Comparison of ENCODE assay signal across 8 cellular contexts in genomic region chr1:226643167-226643566, GRCh38.
DNase-seq lines count a peak whose midpoint lies in the region; ATAC-seq, FAIRE-seq and TF ChIP-seq lines count a peak whose summit lies in the region.

No MANE protein-coding gene starts in this region.

- H3K27ac ChIP-seq in kidney (ENCODE audit: low read depth in 2 of 2, low read length in 2 of 2) (no peak overlapping the region), gastrocnemius medialis (no peak overlapping the region)

- no peaks in the 10 kb centered on the region for H3K27me3 ChIP-seq in gastrocnemius medialis

- in situ Hi-C loops in gastrocnemius medialis (cut with MboI; ENCODE audit: low sequenced_read_pairs in 4 of 4) = loop anchor here in 1 of 4 donors (25.0 kb wide), 1 partner anchor 794 kb away; no protein-coding TSS in a partner anchor

- H3K36me3 ChIP-seq in kidney (ENCODE audit: control insufficient read depth in 1 of 2, insufficient read depth in 2 of 2, low read length in 2 of 2) (peaks cover 15 to 24% of the 10 kb centered on the region in 2 donors), gastrocnemius medialis (peaks cover 0 to 16% of the 10 kb centered on the region in 2 donors)

- no peak for TF ChIP-seq POLR2A in gastrocnemius medialis (IDR thresholded peaks at IDR 0.05)

- no peak for FAIRE-seq in kidney (lab: Jason Lieb, UNC)

- no peak overlapping the region for H3K4me3 ChIP-seq in kidney (ENCODE audit: low read length in 2 of 2)
- no peak overlapping the region for H3K4me3 ChIP-seq in gastrocnemius medialis

- H3K4me1 ChIP-seq in kidney (ENCODE audit: control insufficient read depth in 1 of 2, insufficient read depth in 1 of 2, low read depth in 1 of 2, low read length in 2 of 2) (no peaks in the 10 kb centered on the region), gastrocnemius medialis (peaks cover 26 to 29% of the 10 kb centered on the region in 2 donors)

- intact Hi-C loops in kidney (cut with DNase I) = no loop called here
- intact Hi-C loops in gastrocnemius medialis (cut with DNase I; ENCODE audit: low total_unique reads) = no loop called here

- DNase-seq in NOMO-1 treated with dmso at 0.1 percent for 144 hours (lab: John Stamatoyannopoulos, UW; ENCODE audit: unreplicated experiment) (peak; percentile 88), activated T-helper 1 cell treated with Interleukin-2 at 50 U/mL for 16 hours (ENCODE audit: low read depth) (peak; percentile 40), kidney (peak; percentile 63), gastrocnemius medialis (no peak)
- DNase-seq in stimulated activated CD8-positive, alpha-beta memory T cell treated with anti-CD3 and anti-CD28 coated beads, Interleukin-12 subunit alpha, Interleukin-12 subunit beta, amount 100 ng/mL, for 4 hours (ENCODE audit: low read depth) = peak; percentile 60

- H3K9me3 ChIP-seq in kidney (ENCODE audit: control insufficient read depth in 1 of 2, low read length in 2 of 2) = no peaks in the 10 kb centered on the region
- no peaks in the 10 kb centered on the region for H3K9me3 ChIP-seq in gastrocnemius medialis

- peak; percentile 67 for ATAC-seq in GM18498 (IDR thresholded peaks at IDR 0.05; ENCODE audit: unreplicated experiment)
- peak; percentile 65 for ATAC-seq in HG02623 (IDR thresholded peaks at IDR 0.05; ENCODE audit: unreplicated experiment)
- no peak for ATAC-seq in HG02840 (IDR thresholded peaks at IDR 0.05; ENCODE audit: low FRiP score, unreplicated experiment)
- ATAC-seq in gastrocnemius medialis = no peak

- no peak for TF ChIP-seq CTCF in kidney (IDR thresholded peaks at IDR 0.05; ENCODE audit: borderline replicate concordance, extremely low read depth, insufficient read depth)
- no peak for TF ChIP-seq CTCF in gastrocnemius medialis (IDR thresholded peaks at IDR 0.05 in 4 of 5, conservative IDR thresholded peaks at IDR 0.05 in 1 of 5)

- H3K9ac ChIP-seq in kidney (ENCODE audit: low read length in 2 of 2) = no peak overlapping the region

Comparison
In these comparisons a context has a peak if more than half of its experiments do, and no peak if none do; other contexts are left out.
1. ATAC-seq: peak in GM18498 (single experiment) and HG02623 (single experiment); none in HG02840 (single experiment) and gastrocnemius medialis (0 of 2).
2. DNase-seq: peak in NOMO-1 treated with dmso at 0.1 percent for 144 hours (single experiment), activated T-helper 1 cell treated with Interleukin-2 at 50 U/mL for 16 hours (single experiment), kidney (single experiment) and stimulated activated CD8-positive, alpha-beta memory T cell treated with anti-CD3 and anti-CD28 coated beads, Interleukin-12 subunit alpha, Interleukin-12 subunit beta, amount 100 ng/mL, for 4 hours (single experiment); none in gastrocnemius medialis (0 of 2).